ENCODE assay signal across 22 cellular contexts in the genomic region with DNA sequence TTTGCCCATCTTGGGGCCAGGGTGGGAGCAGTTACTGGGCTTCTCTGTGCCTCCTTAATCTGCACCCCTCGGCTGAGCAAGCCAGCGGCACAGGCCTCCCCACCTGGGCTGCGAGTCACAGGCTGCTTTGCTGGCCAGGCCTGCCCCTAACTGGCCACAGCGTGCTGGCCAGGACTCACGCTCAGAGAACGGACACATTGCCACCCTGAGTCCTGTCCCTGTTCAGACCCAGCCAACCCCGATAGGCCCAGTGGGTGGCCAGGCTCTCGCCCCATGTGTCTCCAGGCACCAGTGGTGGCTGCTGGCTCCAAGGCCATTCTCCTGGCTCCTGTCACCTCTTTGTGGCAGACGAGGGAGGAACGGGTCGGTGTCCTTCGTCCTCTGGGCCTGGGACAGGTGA.
A peak's percentile ranks its signal among the peaks of the same experiment; 100 is the strongest.
DNase-seq lines count a peak whose midpoint lies in the region; ATAC-seq, FAIRE-seq and TF ChIP-seq lines count a peak whose summit lies in the region.
"Had no signal": no experiment of that assay in that cellular context is flagged by ENCODE, and none has a peak within 500 bp of the region (broad histone marks: within the 10 kb centered on the region; RNA-seq: fewer than 3 reads in every experiment).

No MANE protein-coding gene starts in this region.

- H3K36me3 ChIP-seq in astrocyte (ENCODE audit: insufficient read depth, low read length) = no peaks in the 10 kb centered on the region
- H3K36me3 ChIP-seq in muscle layer of colon (ENCODE audit: insufficient read depth, low read length) = no peaks in the 10 kb centered on the region
- H3K36me3 ChIP-seq in skeletal muscle satellite cell (ENCODE audit: insufficient read depth, low read length) = no peaks in the 10 kb centered on the region
- H3K36me3 ChIP-seq in mucosa of descending colon (ENCODE audit: low read depth) = no peaks in the 10 kb centered on the region
- H3K36me3 ChIP-seq: brain microvascular endothelial cell had no signal

- H3K9me3 Mint-ChIP-seq in HFFc6 (peaks cover 5% of the 10 kb centered on the region; the same call in 1 of the 2 replicates), astrocyte (ENCODE audit: unreplicated experiment) (peaks cover 2% of the 10 kb centered on the region)
- H3K9me3 Mint-ChIP-seq: activated CD4-positive, alpha-beta T cell treated with anti-CD3 and anti-CD28 coated beads, Interleukin-2, amount 10 ng/mL, durations not matched to agents 7 days and 5 days had no signal

- no peak for DNase-seq in HFFc6
- DNase-seq in astrocyte (ENCODE audit: low read depth) = no peak
- no peak for DNase-seq in mucosa of descending colon
- DNase-seq in DMS53 (lab: John Stamatoyannopoulos, UW) = no peak
- DNase-seq in NCI-H2227 treated with DMSO at 0.1 percent for 48 hours (lab: John Stamatoyannopoulos, UW) = no peak
- no peak for DNase-seq in NCI-H2196 (lab: John Stamatoyannopoulos, UW; ENCODE audit: unreplicated experiment)
- DNase-seq: activated CD4-positive, alpha-beta T cell treated with anti-CD3 and anti-CD28 coated beads, Interleukin-2, amount 10 ng/mL, durations not matched to agents 7 days and 5 days; activated T-cell treated with anti-CD3 and anti-CD28 coated beads, Interleukin-2, amount 50 U/mL, for 48 hours; C1 segment of cervical spinal cord; Caco-2; DMS79 treated with DMSO at 0.1 percent for 48 hours; Kasumi-1; NCI-H510A; nucleus accumbens; PC-3; SHP77 treated with DMSO at 0.1 percent for 48 hours; stimulated activated CD4-positive, alpha-beta T cell treated with anti-CD3 and anti-CD28 coated beads, Interleukin-2, amount 100 ng/mL, for 24 hours had no signal

- no peaks in the 10 kb centered on the region for H3K27me3 ChIP-seq in astrocyte (ENCODE audit: insufficient read depth, low read length)
- H3K27me3 ChIP-seq in muscle layer of colon (ENCODE audit: control insufficient read depth in 1 of 2, insufficient read depth in 2 of 2, low read length in 2 of 2) = no peaks in the 10 kb centered on the region
- no peaks in the 10 kb centered on the region for H3K27me3 ChIP-seq in skeletal muscle satellite cell (ENCODE audit: control insufficient read depth, insufficient read depth, low read length)
- H3K27me3 ChIP-seq: brain microvascular endothelial cell had no signal

- ATAC-seq in mucosa of descending colon = no peak
- ATAC-seq: PC-3, WTC11 had no signal

- TF ChIP-seq CTCF in HFFc6 (IDR thresholded peaks at IDR 0.05) (no peak), astrocyte (IDR thresholded peaks at IDR 0.05; ENCODE audit: insufficient read depth, low read depth, low read length) (no peak), mucosa of descending colon (IDR thresholded peaks at IDR 0.05) (no peak)

- peaks cover 21% of the 10 kb centered on the region for H3K4me1 ChIP-seq in astrocyte (ENCODE audit: insufficient read depth, low read length)
- H3K4me1 ChIP-seq in muscle layer of colon (ENCODE audit: insufficient read depth, low read length) = peaks cover 20% of the 10 kb centered on the region
- H3K4me1 ChIP-seq in skeletal muscle satellite cell (ENCODE audit: control insufficient read depth, insufficient read depth, low read length) = peaks cover 14% of the 10 kb centered on the region
- H3K4me1 ChIP-seq in mucosa of descending colon (ENCODE audit: low read depth) = no peaks in the 10 kb centered on the region

- peaks cover 2% of the 10 kb centered on the region for H3K27me3 Mint-ChIP-seq in HFFc6 (ENCODE audit: insufficient read depth)
- peaks cover 18% of the 10 kb centered on the region for H3K27me3 Mint-ChIP-seq in astrocyte (ENCODE audit: low read depth, unreplicated experiment)
- H3K27me3 Mint-ChIP-seq: activated CD4-positive, alpha-beta T cell treated with anti-CD3 and anti-CD28 coated beads, Interleukin-2, amount 10 ng/mL, durations not matched to agents 7 days and 5 days had no signal

- H3K36me3 Mint-ChIP-seq in HFFc6 (ENCODE audit: low read depth) (no peaks in the 10 kb centered on the region; the same call in 1 of the 2 replicates), astrocyte (ENCODE audit: low read depth, unreplicated experiment) (no peaks in the 10 kb centered on the region)

- H3K4me3 Mint-ChIP-seq in HFFc6 (peak overlapping the region; percentile 77; the same call in 1 of the 2 replicates), astrocyte (ENCODE audit: unreplicated experiment) (no peak overlapping the region)
- H3K4me3 Mint-ChIP-seq: activated CD4-positive, alpha-beta T cell treated with anti-CD3 and anti-CD28 coated beads, Interleukin-2, amount 10 ng/mL, durations not matched to agents 7 days and 5 days; WTC11 had no signal

- H3K79me2 ChIP-seq in astrocyte (ENCODE audit: insufficient read depth, low read length) = no peaks in the 10 kb centered on the region

- H3K4me2 ChIP-seq in astrocyte (ENCODE audit: low read length) = peak overlapping the region; percentile 81
- H3K4me2 ChIP-seq in skeletal muscle satellite cell (ENCODE audit: low read length) = peak overlapping the region; percentile 76

- H3K9me3 ChIP-seq in astrocyte (ENCODE audit: insufficient read depth, low read depth, low read length) = no peaks in the 10 kb centered on the region
- no peaks in the 10 kb centered on the region for H3K9me3 ChIP-seq in muscle layer of colon (ENCODE audit: low read length)
- H3K9me3 ChIP-seq in skeletal muscle satellite cell (replicated peaks; ENCODE audit: low read length) = no peaks in the 10 kb centered on the region
- H3K9me3 ChIP-seq in mucosa of descending colon = no peaks in the 10 kb centered on the region
- H3K9me3 ChIP-seq: Caco-2 had no signal

- intact Hi-C loops in mucosa of descending colon (cut with DNase I, micrococcal nuclease) = no loop called here

- H3K27ac ChIP-seq in astrocyte (ENCODE audit: low read depth, low read length) (peak overlapping the region; percentile 4), muscle layer of colon (ENCODE audit: low read depth, low read length) (peak overlapping the region; percentile 8)
- H3K27ac ChIP-seq: brain microvascular endothelial cell, HL-60 had no signal

- H3K9ac ChIP-seq in astrocyte (ENCODE audit: low read length) = peak overlapping the region; percentile 68
- H3K9ac ChIP-seq in muscle layer of colon (ENCODE audit: low read length) = no peak overlapping the region
- peak overlapping the region; percentile 71 for H3K9ac ChIP-seq in skeletal muscle satellite cell (ENCODE audit: low read depth, low read length)

- H3K27ac Mint-ChIP-seq in HFFc6 (peak overlapping the region; percentile 94), astrocyte (ENCODE audit: unreplicated experiment) (no peak overlapping the region)
- H3K27ac Mint-ChIP-seq: activated CD4-positive, alpha-beta T cell treated with anti-CD3 and anti-CD28 coated beads, Interleukin-2, amount 10 ng/mL, durations not matched to agents 7 days and 5 days had no signal

- peak overlapping the region; percentile 73 for H2AFZ ChIP-seq in astrocyte (ENCODE audit: low read depth, low read length)

- FAIRE-seq in astrocyte (lab: Jason Lieb, UNC) = no peak

- H4K20me1 ChIP-seq in astrocyte (ENCODE audit: insufficient read depth, low read length) = no peaks in the 10 kb centered on the region

- H3K4me3 ChIP-seq in astrocyte (ENCODE audit: insufficient read depth, low read depth, low read length) (no peak overlapping the region), muscle layer of colon (ENCODE audit: low read depth in 1 of 2, low read length in 2 of 2) (no peak overlapping the region), skeletal muscle satellite cell (ENCODE audit: low read length) (no peak overlapping the region), mucosa of descending colon (no peak overlapping the region)

- peaks cover 9% of the 10 kb centered on the region for H3K4me1 Mint-ChIP-seq in HFFc6 (ENCODE audit: low read depth)
- H3K4me1 Mint-ChIP-seq in astrocyte (ENCODE audit: low read depth, unreplicated experiment) = peaks cover 2% of the 10 kb centered on the region
- H3K4me1 Mint-ChIP-seq: activated CD4-positive, alpha-beta T cell treated with anti-CD3 and anti-CD28 coated beads, Interleukin-2, amount 10 ng/mL, durations not matched to agents 7 days and 5 days; WTC11 had no signal
